15 cellular contexts compared by ENCODE assay signal in genomic region chr10:79088176-79088575, GRCh38. TPM values are rescaled to one million over a fixed set of nuclear protein-coding genes. Genes with fewer than 3 reads are reported as not detected.
DNase-seq lines count a peak whose midpoint lies in the region; ATAC-seq, FAIRE-seq and TF ChIP-seq lines count a peak whose summit lies in the region.
"Had no signal": no experiment of that assay in that cellular context is flagged by ENCODE, and none has a peak within 500 bp of the region (broad histone marks: within the 10 kb centered on the region; RNA-seq: fewer than 3 reads in every experiment).

No MANE protein-coding gene starts in this region.

- H3K27ac Mint-ChIP-seq in type B pancreatic cell = no peak overlapping the region
- H3K27ac Mint-ChIP-seq in activated T-helper 2 cell treated with anti-CD3 and anti-CD28 coated beads, Interferon-gamma antibody, Interleukin-2, Interleukin-4, amounts not matched to agents 10 μg/mL and 5 μg/mL and 100 μg/mL, durations not matched to agents 14 hours and 24 hours and 36 hours = no peak overlapping the region

- no peak overlapping the region for H3K4me3 Mint-ChIP-seq in type B pancreatic cell
- H3K4me3 Mint-ChIP-seq in activated T-helper 2 cell treated with anti-CD3 and anti-CD28 coated beads, Interferon-gamma antibody, Interleukin-2, Interleukin-4, amounts not matched to agents 10 μg/mL and 5 μg/mL and 100 μg/mL, durations not matched to agents 14 hours and 24 hours and 36 hours (ENCODE audit: low read depth) = no peak overlapping the region

- H3K9me3 Mint-ChIP-seq in type B pancreatic cell = no peaks in the 10 kb centered on the region
- no peaks in the 10 kb centered on the region for H3K9me3 Mint-ChIP-seq in activated T-helper 2 cell treated with anti-CD3 and anti-CD28 coated beads, Interferon-gamma antibody, Interleukin-2, Interleukin-4, amounts not matched to agents 10 μg/mL and 5 μg/mL and 100 μg/mL, durations not matched to agents 14 hours and 24 hours and 36 hours

- H3K27me3 Mint-ChIP-seq in type B pancreatic cell = no peaks in the 10 kb centered on the region
- H3K27me3 Mint-ChIP-seq in activated T-helper 2 cell treated with anti-CD3 and anti-CD28 coated beads, Interferon-gamma antibody, Interleukin-2, Interleukin-4, amounts not matched to agents 10 μg/mL and 5 μg/mL and 100 μg/mL, durations not matched to agents 14 hours and 24 hours and 36 hours (ENCODE audit: low read depth) = no peaks in the 10 kb centered on the region

- WGBS in HepG2 (ENCODE audit: low lambda C conversion rate) = 82% methylated on average over 8 of the region's 8 CpGs

- H3K4me2 ChIP-seq in Karpas-422 (ENCODE audit: low read depth, low read length, poor library complexity, severe bottlenecking) = peak overlapping the region; percentile 31
- no peak overlapping the region for H3K4me2 ChIP-seq in HepG2 (ENCODE audit: low read depth, low read length)

- H3K36me3 Mint-ChIP-seq in type B pancreatic cell = peaks cover 9% of the 10 kb centered on the region
- no peaks in the 10 kb centered on the region for H3K36me3 Mint-ChIP-seq in activated T-helper 2 cell treated with anti-CD3 and anti-CD28 coated beads, Interferon-gamma antibody, Interleukin-2, Interleukin-4, amounts not matched to agents 10 μg/mL and 5 μg/mL and 100 μg/mL, durations not matched to agents 14 hours and 24 hours and 36 hours (ENCODE audit: low read depth)

- no peaks in the 10 kb centered on the region for H3K79me2 ChIP-seq in Karpas-422 (ENCODE audit: low read length)
- peaks cover 97% of the 10 kb centered on the region for H3K79me2 ChIP-seq in HepG2 (ENCODE audit: insufficient read depth, low read length)

- H3K9ac ChIP-seq in Karpas-422 (ENCODE audit: low read length) (no peak overlapping the region), HepG2 (ENCODE audit: insufficient read depth, low read depth, low read length) (no peak overlapping the region), stomach smooth muscle (ENCODE audit: low read length in 2 of 2) (no peak overlapping the region)

- ATAC-seq in HepG2 (no peak), GM21526 (IDR thresholded peaks at IDR 0.05; ENCODE audit: low FRiP score, unreplicated experiment) (no peak)

- no peak for FAIRE-seq in HepG2 (lab: Jason Lieb, UNC)

- no peak for TF ChIP-seq RAD21 in HepG2 (CRISPR knock-in tag; IDR thresholded peaks at IDR 0.05)

- H3K9me2 ChIP-seq in Karpas-422 (replicated peaks; ENCODE audit: insufficient read depth, low read length) = no peaks in the 10 kb centered on the region

- H4K20me1 ChIP-seq in Karpas-422 (ENCODE audit: insufficient read depth, low read depth, low read length) (peaks cover 21% of the 10 kb centered on the region; the same call in 1 of the 2 replicates), HepG2 (ENCODE audit: insufficient read depth, low read length) (peaks cover 90% of the 10 kb centered on the region)

- CTCF ChIA-PET in HepG2 (lab: Yijun Ruan, JAX; ENCODE audit: low intra/inter-chr PET ratio, low total read pairs) = no interaction called here

- no TSS peak for BruUV-seq in HepG2 (replicated peaks; lab: Mats Ljungman, UMichigan)

- TF ChIP-seq EP300 in HepG2 (IDR thresholded peaks at IDR 0.05; ENCODE audit: low read depth in 2 of 2, low read length in 2 of 2) (no peak), HepG2 (CRISPR knock-in tag; IDR thresholded peaks at IDR 0.05; ENCODE audit: borderline replicate concordance) (no peak)

- in situ Hi-C loops in HepG2 (cut with HindIII; ENCODE audit: extremely low pct_ligation_motif_present, low pct_unique_long_range_greater_than_20kb) = loop anchor here (25.0 kb wide), 1 partner anchor 99 kb away; no protein-coding TSS in a partner anchor

- peaks cover 68% of the 10 kb centered on the region for H3K4me1 Mint-ChIP-seq in type B pancreatic cell (ENCODE audit: unreplicated experiment)
- peaks cover 37% of the 10 kb centered on the region for H3K4me1 Mint-ChIP-seq in activated T-helper 2 cell treated with anti-CD3 and anti-CD28 coated beads, Interferon-gamma antibody, Interleukin-2, Interleukin-4, amounts not matched to agents 10 μg/mL and 5 μg/mL and 100 μg/mL, durations not matched to agents 14 hours and 24 hours and 36 hours (ENCODE audit: low read depth)

- intact Hi-C loops in breast epithelium (cut with DNase I; ENCODE audit: low total_unique reads) = no loop called here
- intact Hi-C loops in HepG2 (cut with micrococcal nuclease; ENCODE audit: unreplicated experiment) = no loop called here
- intact Hi-C loops in activated T-helper 2 cell treated with anti-CD3 and anti-CD28 coated beads, Interferon-gamma antibody, Interleukin-2, Interleukin-4, amounts not matched to agents 10 μg/mL and 5 μg/mL and 100 μg/mL, durations not matched to agents 14 hours and 24 hours and 36 hours (cut with micrococcal nuclease) = no loop called here

- H3K9me3 ChIP-seq in Karpas-422 (ENCODE audit: low read length) (no peaks in the 10 kb centered on the region), breast epithelium (no peaks in the 10 kb centered on the region), HepG2 (ENCODE audit: low read length) (no peaks in the 10 kb centered on the region), stomach smooth muscle (ENCODE audit: control insufficient read depth in 2 of 2, low read length in 2 of 2) (no peaks in the 10 kb centered on the region)
- H3K9me3 ChIP-seq: thoracic aorta had no signal

- H3K36me3 ChIP-seq in Karpas-422 (ENCODE audit: insufficient read depth, low read length) (no peaks in the 10 kb centered on the region), breast epithelium (no peaks in the 10 kb centered on the region), HepG2 (replicated peaks in 1 of 2; ENCODE audit: control insufficient read depth in 1 of 2, insufficient read depth in 2 of 2, low read length in 2 of 2) (peaks cover 13 to 39% of the 10 kb centered on the region in 2 experiments; a peak in 3 of 5 replicates), stomach smooth muscle (ENCODE audit: control insufficient read depth in 2 of 2, insufficient read depth in 2 of 2, low read length in 2 of 2) (no peaks in the 10 kb centered on the region)
- H3K36me3 ChIP-seq: thoracic aorta had no signal

- H2AFZ ChIP-seq in Karpas-422 (ENCODE audit: low read length) (no peak overlapping the region), HepG2 (ENCODE audit: low read length) (no peak overlapping the region)

- H3K4me3 ChIP-seq in Karpas-422 (ENCODE audit: low read length) (no peak overlapping the region), breast epithelium (no peak overlapping the region), HepG2 (replicated peaks in 1 of 3; ENCODE audit: insufficient read depth in 1 of 3, low read depth in 2 of 3, low read length in 3 of 3) (no peak overlapping the region), stomach smooth muscle (ENCODE audit: low read length in 2 of 2) (peak overlapping the region in 1 of 2 donors; percentile 29)
- H3K4me3 ChIP-seq: coronary artery, thoracic aorta had no signal

- H3K27me3 ChIP-seq in Karpas-422 (ENCODE audit: low read length) (no peaks in the 10 kb centered on the region), breast epithelium (no peaks in the 10 kb centered on the region), HepG2 (ENCODE audit: control insufficient read depth in 1 of 2, insufficient read depth in 2 of 2, low read length in 2 of 2) (no peaks in the 10 kb centered on the region), stomach smooth muscle (ENCODE audit: control insufficient read depth in 1 of 2, insufficient read depth in 2 of 2, low read length in 2 of 2) (no peaks in the 10 kb centered on the region)

- H3K27ac ChIP-seq in Karpas-422 (ENCODE audit: low read length) = no peak overlapping the region
- peak overlapping the region; percentile 82 to 93 for H3K27ac ChIP-seq in breast epithelium
- H3K27ac ChIP-seq in HepG2 (ENCODE audit: extremely low read length, insufficient read depth, low read length) = no peak overlapping the region
- peak overlapping the region; percentile 46 for H3K27ac ChIP-seq in stomach smooth muscle (ENCODE audit: low read length)

- H3K4me1 ChIP-seq in Karpas-422 (ENCODE audit: low read length) (peaks cover 95% of the 10 kb centered on the region), breast epithelium (peaks cover 25 to 70% of the 10 kb centered on the region in 2 donors), HepG2 (ENCODE audit: insufficient read depth, low read length) (peaks cover 94% of the 10 kb centered on the region), stomach smooth muscle (ENCODE audit: control insufficient read depth, insufficient read depth, low read length) (peaks cover 80% of the 10 kb centered on the region)

- DNase-seq in Karpas-422 (no peak), breast epithelium (ENCODE audit: low spot score in 2 of 2) (peak in 1 of 2 donors; percentile 52), HepG2 (ENCODE audit: low spot score) (no peak), type B pancreatic cell (ENCODE audit: extremely low spot score, unreplicated experiment) (no peak), 8988T (no peak)
- DNase-seq in activated T-helper 2 cell treated with anti-CD3 and anti-CD28 coated beads, Interferon-gamma antibody, Interleukin-2, Interleukin-4, amounts not matched to agents 10 μg/mL and 5 μg/mL and 100 μg/mL, durations not matched to agents 14 hours and 24 hours and 36 hours (ENCODE audit: low spot score) = no peak
- DNase-seq: activated CD4-positive, alpha-beta T cell treated with anti-CD3 and anti-CD28 coated beads for 48 hours; NCI-H1092; NCI-H524 treated with DMSO at 0.1 percent for 48 hours; occipital lobe; RPMI8226 had no signal

- no peak for TF ChIP-seq CTCF in breast epithelium (IDR thresholded peaks at IDR 0.05)
- TF ChIP-seq CTCF in HepG2 (CRISPR knock-in tag; IDR thresholded peaks at IDR 0.05) = no peak
- TF ChIP-seq CTCF in type B pancreatic cell (conservative IDR thresholded peaks at IDR 0.05) = no peak

- POLR2A ChIA-PET in HepG2 (lab: Yijun Ruan, JAX) = interaction anchor here (1.4 to 1.8 kb wide), 2 partner anchors 10 to 17 kb away, joined by 3 to 5 read pairs; no protein-coding TSS in a partner anchor

- no peak for TF ChIP-seq POLR2A in breast epithelium (IDR thresholded peaks at IDR 0.05)
- no peak for TF ChIP-seq POLR2A in HepG2 (IDR thresholded peaks at IDR 0.05; ENCODE audit: insufficient read depth in 1 of 2, low read depth in 2 of 2, low read length in 2 of 2)

RNA-seq across cellular contexts. Expression of gene ZMIZ1, which starts 19.4 kb away (rescaled TPM):
- 63.0 and 73.1 TPM in 2 replicates for total RNA-seq in Karpas-422 (2014; rRNA removed; shearing (Covaris generic); ENCODE audit: low replicate concordance)
- 10 to 100 TPM; 34.4 to 63.7 (median 39.8) TPM for total RNA-seq in breast epithelium
- total RNA-seq in HepG2 (2016; rRNA removed; fragmentation: Illumina TruSeq; extraction: Trizol) = 5.3 and 11.0 TPM in 2 replicates
- 2.3 and 2.6 TPM in 2 replicates for total RNA-seq in HepG2 (2016; cell fraction: cytosol; rRNA removed; fragmentation: Illumina TruSeq; extraction: Trizol; ENCODE audit: low read depth)
- total RNA-seq in HepG2 (2016; cell fraction: insoluble cytoplasmic fraction; rRNA removed; fragmentation: Illumina TruSeq; extraction: Trizol) = 5.2 and 10.5 TPM in 2 replicates
- total RNA-seq in HepG2 (2016; cell fraction: membrane; rRNA removed; fragmentation: Illumina TruSeq; extraction: Trizol) = 7.0 and 7.7 TPM in 2 replicates
- total RNA-seq in HepG2 (2016; cell fraction: nucleus; rRNA removed; fragmentation: Illumina TruSeq; extraction: Trizol) = 9.9 and 13.1 TPM in 2 replicates
- polyA plus RNA-seq in HepG2 (2011; rRNA removed) = 8.8 and 10.2 TPM in 2 replicates
- polyA plus RNA-seq in HepG2 (2011; cell fraction: cytosol; rRNA removed) = 7.4 TPM in 2 replicates
- 42.1 and 46.0 TPM in 2 replicates for polyA plus RNA-seq in HepG2 (2011; cell fraction: nucleus; rRNA removed)
- 22.4 and 32.5 TPM in 2 replicates for polyA plus RNA-seq in HepG2 (2012)
- 0.69 and 1.1 TPM in 2 replicates for polyA plus RNA-seq in HepG2 (2016; cell fraction: cytosol; fragmentation: Illumina TruSeq; extraction: Trizol; ENCODE audit: low read depth)
- polyA plus RNA-seq in HepG2 (2016; cell fraction: insoluble cytoplasmic fraction; fragmentation: Illumina TruSeq; extraction: Trizol; ENCODE audit: low read depth) = 16.0 and 20.6 TPM in 2 replicates
- polyA plus RNA-seq in HepG2 (2016; cell fraction: membrane; fragmentation: Illumina TruSeq; extraction: Trizol; ENCODE audit: low read depth) = 2.4 and 3.8 TPM in 2 replicates
- 25.8 and 26.9 TPM in 2 replicates for polyA plus RNA-seq in HepG2 (2016; cell fraction: nucleus; fragmentation: Illumina TruSeq; extraction: Trizol; ENCODE audit: insufficient read depth, low read depth)
- 7.8 and 28.6 TPM in 2 replicates for polyA minus RNA-seq in HepG2 (2011; rRNA and poly(A)+ RNA removed; ENCODE audit: low replicate concordance)
- polyA minus RNA-seq in HepG2 (2011; cell fraction: cytosol; rRNA and poly(A)+ RNA removed) = 19.5 and 20.1 TPM in 2 replicates
- polyA minus RNA-seq in HepG2 (2011; cell fraction: nucleus; rRNA and poly(A)+ RNA removed) = 27.4 and 29.2 TPM in 2 replicates
- 62.2 and 102 TPM in 2 replicates for total RNA-seq in type B pancreatic cell (ENCODE audit: low replicate concordance)
- 79.2 and 80.4 TPM in 2 replicates for total RNA-seq in activated T-helper 2 cell treated with anti-CD3 and anti-CD28 coated beads, Interferon-gamma antibody, Interleukin-2, Interleukin-4, amounts not matched to agents 10 μg/mL and 5 μg/mL and 100 μg/mL, durations not matched to agents 14 hours and 24 hours and 36 hours

Comparison
In these comparisons a context has a peak if more than half of its experiments do, and no peak if none do; other contexts are left out.
1. H3K27ac ChIP-seq: peak in breast epithelium (2 of 2) and stomach smooth muscle (single experiment); none in Karpas-422 (single experiment) and HepG2 (single experiment).